In the genomic region with DNA sequence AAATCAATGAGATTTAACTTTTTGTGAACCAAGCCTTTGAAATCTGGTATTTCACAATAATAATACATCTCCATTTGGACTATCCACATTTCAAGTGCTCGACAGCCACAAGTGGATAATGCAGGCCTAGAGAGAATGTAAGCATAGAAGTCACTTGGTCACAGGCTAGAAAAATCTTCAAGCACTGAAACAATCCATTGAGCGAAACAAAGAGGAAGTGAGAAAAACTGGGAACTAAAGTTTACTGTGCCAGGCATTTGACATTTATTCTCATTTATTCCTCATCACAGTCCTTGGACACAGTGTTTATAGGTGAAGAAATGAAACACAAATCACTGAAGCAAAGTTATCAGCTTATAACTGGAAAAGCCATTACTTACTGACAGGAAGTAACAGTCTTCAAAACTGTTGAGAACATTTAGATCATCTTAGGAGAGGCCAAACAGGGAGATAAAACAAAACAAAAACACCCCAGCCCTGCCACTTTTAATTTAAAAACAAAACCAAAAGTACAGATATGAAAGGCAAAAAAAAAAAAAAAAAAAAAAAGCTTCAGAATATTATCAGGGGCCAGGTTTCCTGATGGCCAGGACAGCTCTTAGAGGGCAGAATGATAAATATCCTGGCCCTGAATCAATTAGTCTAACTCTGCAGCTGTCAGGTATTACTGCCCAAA, we compare ENCODE assay signal across 1 cellular context.
TF ChIP-seq lines count a peak whose summit lies in the region.

No MANE protein-coding gene starts in this region.

TF ChIP-seq in K562, 482 proteins besides CTCF, POLR2A, EP300 and RAD21 (continued from another document):
- TF ChIP-seq, protein P1, sequence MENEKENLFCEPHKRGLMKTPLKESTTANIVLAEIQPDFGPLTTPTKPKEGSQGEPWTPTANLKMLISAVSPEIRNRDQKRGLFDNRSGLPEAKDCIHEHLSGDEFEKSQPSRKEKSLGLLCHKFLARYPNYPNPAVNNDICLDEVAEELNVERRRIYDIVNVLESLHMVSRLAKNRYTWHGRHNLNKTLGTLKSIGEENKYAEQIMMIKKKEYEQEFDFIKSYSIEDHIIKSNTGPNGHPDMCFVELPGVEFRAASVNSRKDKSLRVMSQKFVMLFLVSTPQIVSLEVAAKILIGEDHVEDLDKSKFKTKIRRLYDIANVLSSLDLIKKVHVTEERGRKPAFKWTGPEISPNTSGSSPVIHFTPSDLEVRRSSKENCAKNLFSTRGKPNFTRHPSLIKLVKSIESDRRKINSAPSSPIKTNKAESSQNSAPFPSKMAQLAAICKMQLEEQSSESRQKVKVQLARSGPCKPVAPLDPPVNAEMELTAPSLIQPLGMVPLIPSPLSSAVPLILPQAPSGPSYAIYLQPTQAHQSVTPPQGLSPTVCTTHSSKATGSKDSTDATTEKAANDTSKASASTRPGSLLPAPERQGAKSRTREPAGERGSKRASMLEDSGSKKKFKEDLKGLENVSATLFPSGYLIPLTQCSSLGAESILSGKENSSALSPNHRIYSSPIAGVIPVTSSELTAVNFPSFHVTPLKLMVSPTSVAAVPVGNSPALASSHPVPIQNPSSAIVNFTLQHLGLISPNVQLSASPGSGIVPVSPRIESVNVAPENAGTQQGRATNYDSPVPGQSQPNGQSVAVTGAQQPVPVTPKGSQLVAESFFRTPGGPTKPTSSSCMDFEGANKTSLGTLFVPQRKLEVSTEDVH (IDR thresholded peaks at IDR 0.05; ENCODE audit: low read depth, partially characterized antibody): no peak
- peak; percentile 36 for TF ChIP-seq MEIS2 (IDR thresholded peaks at IDR 0.05; ENCODE audit: partially characterized antibody)
- TF ChIP-seq CEBPG (CRISPR knock-in tag; IDR thresholded peaks at IDR 0.05): no peak
- 0 out of 4 replicates have a peak, but pooled peaks of 1 of the 2 experiments have one; percentile 51 for TF ChIP-seq CEBPG (tag; conservative IDR thresholded peaks at IDR 0.05 in 1 of 2, IDR thresholded peaks at IDR 0.05 in 1 of 2)
- peak; percentile 64; the same call in 1 of the 2 replicates for TF ChIP-seq ZNF24 (IDR thresholded peaks at IDR 0.05)
- no peak for TF ChIP-seq PTBP1 (IDR thresholded peaks at IDR 0.05; ENCODE audit: low read depth, low read length)
- no peak for TF ChIP-seq ARNT (IDR thresholded peaks at IDR 0.05)
- TF ChIP-seq, protein P2, sequence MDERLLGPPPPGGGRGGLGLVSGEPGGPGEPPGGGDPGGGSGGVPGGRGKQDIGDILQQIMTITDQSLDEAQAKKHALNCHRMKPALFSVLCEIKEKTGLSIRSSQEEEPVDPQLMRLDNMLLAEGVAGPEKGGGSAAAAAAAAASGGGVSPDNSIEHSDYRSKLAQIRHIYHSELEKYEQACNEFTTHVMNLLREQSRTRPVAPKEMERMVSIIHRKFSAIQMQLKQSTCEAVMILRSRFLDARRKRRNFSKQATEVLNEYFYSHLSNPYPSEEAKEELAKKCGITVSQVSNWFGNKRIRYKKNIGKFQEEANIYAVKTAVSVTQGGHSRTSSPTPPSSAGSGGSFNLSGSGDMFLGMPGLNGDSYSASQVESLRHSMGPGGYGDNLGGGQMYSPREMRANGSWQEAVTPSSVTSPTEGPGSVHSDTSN (CRISPR knock-in tag; IDR thresholded peaks at IDR 0.05; ENCODE audit: low read depth): no peak
- TF ChIP-seq, protein P2 (tag; conservative IDR thresholded peaks at IDR 0.05; ENCODE audit: low read depth): peak; percentile 66
- TF ChIP-seq SPI1 (IDR thresholded peaks at IDR 0.05; ENCODE audit: borderline replicate concordance, low read depth, low read length): peak; percentile 78
